11 cellular contexts compared by ENCODE assay signal in genomic region chr9:133341369-133342082, GRCh38. TPM values are rescaled to one million over a fixed set of nuclear protein-coding genes. Genes with fewer than 3 reads are reported as not detected.
A peak's percentile ranks its signal among the peaks of the same experiment; 100 is the strongest.
DNase-seq lines count a peak whose midpoint lies in the region; ATAC-seq lines count a peak whose summit lies in the region.
"Had no signal": no experiment of that assay in that cellular context is flagged by ENCODE, and none has a peak within 500 bp of the region (broad histone marks: within the 10 kb centered on the region; RNA-seq: fewer than 3 reads in every experiment).

No MANE protein-coding gene starts in this region.

- H3K9me3 ChIP-seq in BLaER1, result no peaks in the 10 kb centered on the region
- no peaks in the 10 kb centered on the region for H3K9me3 ChIP-seq in naive thymus-derived CD4-positive, alpha-beta T cell (ENCODE audit: control insufficient read depth in 2 of 3, low read length in 3 of 3)
- H3K9me3 ChIP-seq in GM23248 (ENCODE audit: low read depth), result no peaks in the 10 kb centered on the region

- H3K4me3 ChIP-seq in BLaER1 (no peak overlapping the region), GM23248 (no peak overlapping the region)
- no peak overlapping the region for H3K4me3 ChIP-seq in naive thymus-derived CD4-positive, alpha-beta T cell (ENCODE audit: low read length)
- H3K4me3 ChIP-seq: smooth muscle cell had no signal

- peaks cover 15% of the 10 kb centered on the region for H3F3A ChIP-seq in GM23248 (ENCODE audit: insufficient read depth)

- H3K4me1 Mint-ChIP-seq in naive thymus-derived CD4-positive, alpha-beta T cell, result peaks cover 26 to 44% (median 31%) of the 10 kb centered on the region in 7 donors

- no peaks in the 10 kb centered on the region for H3K9me2 ChIP-seq in GM23248 (ENCODE audit: insufficient read depth)

- 83 to 88% methylated on average over 13 to 15 of the region's 15 CpGs for WGBS in GM23248 (ENCODE audit: low coverage in 1 of 2, low lambda C conversion rate in 2 of 2, missing lambda C conversion rate in 2 of 2), 2 experiments

- intact Hi-C loops in cardiac septum (cut with DNase I), result no loop called here
- intact Hi-C loops in naive thymus-derived CD4-positive, alpha-beta T cell (cut with micrococcal nuclease), result loop anchor here in 1 of 2 donors (10.0 kb wide), 1 partner anchor 823 kb away; the partner anchor contains the start of gene RNU6ATAC

- H3K27me3 ChIP-seq in BLaER1 (no peaks in the 10 kb centered on the region), GM23248 (replicated peaks; ENCODE audit: insufficient read depth) (no peaks in the 10 kb centered on the region)
- H3K27me3 ChIP-seq in naive thymus-derived CD4-positive, alpha-beta T cell (ENCODE audit: control insufficient read depth in 2 of 2, insufficient read depth in 2 of 2, low read length in 2 of 2), result no peaks in the 10 kb centered on the region

- H3K27ac ChIP-seq in BLaER1 (peak overlapping the region; percentile 83), GM23248 (no peak overlapping the region)
- peak overlapping the region; percentile 27 for H3K27ac ChIP-seq in naive thymus-derived CD4-positive, alpha-beta T cell (ENCODE audit: low read depth, low read length)

- H3K4me3 Mint-ChIP-seq in naive thymus-derived CD4-positive, alpha-beta T cell, result peak overlapping the region in 1 of 10 donors; percentile 16
- H3K4me3 Mint-ChIP-seq: T-helper 1 cell treated with Interleukin-12 subunit alpha and Interleukin-12 subunit beta and Interleukin-4 antibody, amounts not matched to agents 30 μg/mL and 1 μg/mL, for 36 hours had no signal

- peak overlapping the region in 2 of 9 donors; percentile 42 to 54 for H3K27ac Mint-ChIP-seq in naive thymus-derived CD4-positive, alpha-beta T cell

- no peak overlapping the region for H2AFZ ChIP-seq in GM23248

- in situ Hi-C loops in GM23248 (cut with MboI), result no loop called here

- no peaks in the 10 kb centered on the region for H3K27me3 Mint-ChIP-seq in naive thymus-derived CD4-positive, alpha-beta T cell

- H3K4me2 ChIP-seq in BLaER1 (peak overlapping the region; percentile 65), GM23248 (ENCODE audit: unreplicated experiment) (no peak overlapping the region)
- H3K4me2 ChIP-seq: smooth muscle cell had no signal

- peak overlapping the region; percentile 61 for H3K9ac ChIP-seq in BLaER1
- no peak overlapping the region for H3K9ac ChIP-seq in GM23248

- peaks cover 0 to 24% (median 15%) of the 10 kb centered on the region in 5 donors for H3K36me3 Mint-ChIP-seq in naive thymus-derived CD4-positive, alpha-beta T cell

- CTCF ChIA-PET in naive thymus-derived CD4-positive, alpha-beta T cell (lab: Charles Lee), result no interaction called here

- H4K20me1 ChIP-seq in BLaER1, result peaks cover 31% of the 10 kb centered on the region
- H4K20me1 ChIP-seq in GM23248 (ENCODE audit: insufficient read depth), result no peaks in the 10 kb centered on the region

- H3K79me2 ChIP-seq in GM23248 (ENCODE audit: insufficient read depth), result peaks cover 23% of the 10 kb centered on the region

- no peaks in the 10 kb centered on the region for H3K9me3 Mint-ChIP-seq in naive thymus-derived CD4-positive, alpha-beta T cell
- H3K9me3 Mint-ChIP-seq: T-helper 1 cell treated with Interleukin-12 subunit alpha and Interleukin-12 subunit beta and Interleukin-4 antibody, amounts not matched to agents 30 μg/mL and 1 μg/mL, for 36 hours had no signal

- H3K4me1 ChIP-seq in BLaER1, result peaks cover 63% of the 10 kb centered on the region
- H3K4me1 ChIP-seq in naive thymus-derived CD4-positive, alpha-beta T cell (ENCODE audit: control insufficient read depth in 2 of 2, insufficient read depth in 2 of 2, low read length in 2 of 2), result peaks cover 7 to 19% of the 10 kb centered on the region in 2 donors
- H3K4me1 ChIP-seq in GM23248 (ENCODE audit: insufficient read depth), result 0 out of 2 replicates have a peak, but pooled peaks cover 6% of the 10 kb centered on the region

- peaks cover 82% of the 10 kb centered on the region for H3K36me3 ChIP-seq in BLaER1
- peaks cover 0 to 66% (median 4%) of the 10 kb centered on the region in 3 experiments for H3K36me3 ChIP-seq in naive thymus-derived CD4-positive, alpha-beta T cell (ENCODE audit: control insufficient read depth in 2 of 3, insufficient read depth in 3 of 3, low read length in 3 of 3)
- H3K36me3 ChIP-seq in GM23248 (ENCODE audit: low read depth), result peaks cover 14% of the 10 kb centered on the region; the same call in 1 of the 2 replicates

- POLR2A ChIA-PET in naive thymus-derived CD4-positive, alpha-beta T cell (lab: Charles Lee), result interaction anchor here (2.3 kb wide), 1 partner anchor 15 kb away, joined by 10 read pairs; the partner anchor contains the start of genes SURF1 and SURF2

- DNase-seq in SKM-1 (lab: John Stamatoyannopoulos, UW; ENCODE audit: unreplicated experiment), result peak; percentile 74
- DNase-seq in cardiac septum (ENCODE audit: low spot score), result peak; percentile 93
- DNase-seq in naive thymus-derived CD4-positive, alpha-beta T cell, result no peak
- DNase-seq in EL, result no peak
- no peak for DNase-seq in GM23248
- DNase-seq: NCI-H2081 had no signal

- ATAC-seq in naive thymus-derived CD4-positive, alpha-beta T cell, result peak; percentile 87
- ATAC-seq in HG03108 (IDR thresholded peaks at IDR 0.05; ENCODE audit: unreplicated experiment) (no peak), HG03135 (IDR thresholded peaks at IDR 0.05; ENCODE audit: unreplicated experiment) (no peak)

RNA-seq across cellular contexts. Expression of gene SURF6, which starts 5.5 kb away (rescaled TPM):
- total RNA-seq in cardiac septum, result 14.2 TPM
- total RNA-seq in naive thymus-derived CD4-positive, alpha-beta T cell, result 10 to 100 TPM; 15.4 to 33.5 (median 23.4) TPM
- polyA plus RNA-seq in naive thymus-derived CD4-positive, alpha-beta T cell, result 10 to 100 TPM in 1 of 2 donors, 1 to 10 TPM in 1; 9.8 to 18.7 TPM
- 10.8 and 18.2 TPM in 2 replicates for total RNA-seq in GM23248 (2014; rRNA removed; shearing (Covaris generic))
- polyA plus RNA-seq in GM23248 (2016; fragmentation: Nextera tagmentation; extraction: Ambion mirVana), result 13.4 and 14.8 TPM in 2 replicates

RNA-seq across cellular contexts. Expression of gene MED22, which starts 6.4 kb away (rescaled TPM):
- total RNA-seq in cardiac septum, result 20.2 TPM
- 10 to 100 TPM; 26.5 to 44.6 (median 32.8) TPM for total RNA-seq in naive thymus-derived CD4-positive, alpha-beta T cell
- polyA plus RNA-seq in naive thymus-derived CD4-positive, alpha-beta T cell, result 10 to 100 TPM; 13.5 to 20.2 TPM
- 24.4 and 28.6 TPM in 2 replicates for total RNA-seq in GM23248 (2014; rRNA removed; shearing (Covaris generic))
- 14.1 and 14.5 TPM in 2 replicates for polyA plus RNA-seq in GM23248 (2016; fragmentation: Nextera tagmentation; extraction: Ambion mirVana)

RNA-seq across cellular contexts. Expression of gene RPL7A, which starts 6.5 kb away (rescaled TPM):
- 761 TPM for total RNA-seq in cardiac septum
- 1,000 to 10,000 TPM; 2,002 to 2,815 (median 2,428) TPM for total RNA-seq in naive thymus-derived CD4-positive, alpha-beta T cell
- polyA plus RNA-seq in naive thymus-derived CD4-positive, alpha-beta T cell, result 1,000 to 10,000 TPM; 1,347 to 1,421 TPM
- total RNA-seq in GM23248 (2014; rRNA removed; shearing (Covaris generic)), result 1,262 and 1,382 TPM in 2 replicates
- polyA plus RNA-seq in GM23248 (2016; fragmentation: Nextera tagmentation; extraction: Ambion mirVana), result 437 and 458 TPM in 2 replicates

RNA-seq across cellular contexts. Expression of gene SURF1, which starts 14.8 kb away (rescaled TPM):
- 58.7 TPM for total RNA-seq in cardiac septum
- total RNA-seq in naive thymus-derived CD4-positive, alpha-beta T cell, result 10 to 100 TPM; 40.5 to 53.5 (median 47.9) TPM
- polyA plus RNA-seq in naive thymus-derived CD4-positive, alpha-beta T cell, result 100 to 1,000 TPM in 1 of 2 donors, 10 to 100 TPM in 1; 96.1 to 128 TPM
- 27.7 and 29.1 TPM in 2 replicates for total RNA-seq in GM23248 (2014; rRNA removed; shearing (Covaris generic))
- 57.4 and 62.9 TPM in 2 replicates for polyA plus RNA-seq in GM23248 (2016; fragmentation: Nextera tagmentation; extraction: Ambion mirVana)

RNA-seq across cellular contexts. Expression of gene SURF2, which starts 14.8 kb away (rescaled TPM):
- total RNA-seq in cardiac septum, result 12.5 TPM
- 10 to 100 TPM; 15.0 to 23.5 (median 15.6) TPM for total RNA-seq in naive thymus-derived CD4-positive, alpha-beta T cell
- 10 to 100 TPM; 28.1 to 44.5 TPM for polyA plus RNA-seq in naive thymus-derived CD4-positive, alpha-beta T cell
- 6.3 and 14.8 TPM in 2 replicates for total RNA-seq in GM23248 (2014; rRNA removed; shearing (Covaris generic))
- 23.4 and 24.4 TPM in 2 replicates for polyA plus RNA-seq in GM23248 (2016; fragmentation: Nextera tagmentation; extraction: Ambion mirVana)

Comparison
In these comparisons a context has a peak if more than half of its experiments do, and no peak if none do; other contexts are left out.
1. DNase-seq: peak in SKM-1 (single experiment) and cardiac septum (single experiment); none in naive thymus-derived CD4-positive, alpha-beta T cell (0 of 9), EL (single experiment) and GM23248 (single experiment).